ENCODE assay signal across 16 cellular contexts in genomic region chr7:52961084-52961483, GRCh38.
"Had no signal": no experiment of that assay in that cellular context is flagged by ENCODE, and none has a peak within 500 bp of the region (broad histone marks: within the 10 kb centered on the region; RNA-seq: fewer than 3 reads in every experiment).

No MANE protein-coding gene starts in this region.

- H3K27me3 ChIP-seq: left lung, pancreas, tibial artery, upper lobe of right lung, vagina had no signal

- DNase-seq: central memory CD4-positive, alpha-beta T cell; effector CD4-positive, alpha-beta T cell; endodermal cell; islet precursor cell; left lung; occipital lobe; pancreas; small intestine; stimulated activated CD4-positive, alpha-beta T cell treated with anti-CD3 and anti-CD28 coated beads, Interleukin-2, amount 100 ng/mL, for 48 hours; stimulated activated naive CD4-positive, alpha-beta T cell treated with Interleukin-2 at 50 U/mL for 16 hours; tibial artery; upper lobe of right lung had no signal

- H3K4me3 ChIP-seq: coronary artery, left lung, lung, pancreas, tibial artery, upper lobe of right lung, vagina had no signal

- H3K27ac ChIP-seq: left lung, pancreas, tibial artery, upper lobe of right lung, vagina had no signal

- H3K9me3 ChIP-seq: pancreas, tibial artery, upper lobe of right lung, vagina had no signal

- H3K36me3 ChIP-seq: left lung, pancreas, tibial artery, upper lobe of right lung, vagina had no signal

- H3K4me1 ChIP-seq: left lung, pancreas, upper lobe of right lung had no signal

- ATAC-seq: left lung; natural killer cell treated with Interleukin-12 subunit alpha and Interleukin-12 subunit beta and Interleukin-15 and Interleukin-18, amount 100 ng/mL, for 72 hours; pancreas; upper lobe of right lung had no signal
